ENCODE assay signal across 24 cellular contexts in genomic region chr7:17485905-17486304, GRCh38.
DNase-seq lines count a peak whose midpoint lies in the region; ATAC-seq, FAIRE-seq and TF ChIP-seq lines count a peak whose summit lies in the region.
"Had no signal": no experiment of that assay in that cellular context is flagged by ENCODE, and none has a peak within 500 bp of the region (broad histone marks: within the 10 kb centered on the region; RNA-seq: fewer than 3 reads in every experiment).

No MANE protein-coding gene starts in this region.

- no peaks in the 10 kb centered on the region for H3K27me3 Mint-ChIP-seq in WTC11 (ENCODE audit: low read depth)
- no peaks in the 10 kb centered on the region for H3K27me3 Mint-ChIP-seq in activated CD8-positive, alpha-beta T cell treated with anti-CD3 and anti-CD28 coated beads, Interleukin-2, amount 10 ng/mL, durations not matched to agents 7 days and 5 days (ENCODE audit: low read depth)
- H3K27me3 Mint-ChIP-seq: CD4-positive, alpha-beta T cell had no signal

- H4K91ac ChIP-seq in IMR-90 (ENCODE audit: insufficient read depth, low read depth, low read length) = no peak overlapping the region

- FAIRE-seq in K562 (lab: Jason Lieb, UNC) = no peak
- FAIRE-seq: GM12892, GM19239 had no signal

- H3K36me3 ChIP-seq in IMR-90 (ENCODE audit: control insufficient read depth, insufficient read depth, low read length) (no peaks in the 10 kb centered on the region), K562 (ENCODE audit: control insufficient read depth, insufficient read depth, low read length) (no peaks in the 10 kb centered on the region)
- H3K36me3 ChIP-seq: BE2C; BLaER1 treated with 17β-estradiol and CSF1 and Interleukin-3, amounts not matched to agents 10 nM and 100 nM had no signal

- H3K4me2 ChIP-seq in IMR-90 (ENCODE audit: low read depth, low read length) (no peak overlapping the region), K562 (ENCODE audit: insufficient read depth, low read length) (no peak overlapping the region)
- H3K4me2 ChIP-seq: BLaER1 treated with 17β-estradiol and CSF1 and Interleukin-3, amounts not matched to agents 10 nM and 100 nM; GM23338 had no signal

- H3K18ac ChIP-seq in IMR-90 (ENCODE audit: low read depth, low read length) = no peak overlapping the region

- no peak overlapping the region for H2AK9ac ChIP-seq in IMR-90 (replicated peaks; ENCODE audit: low read depth, low read length, poor library complexity)

- H3K9me3 Mint-ChIP-seq in WTC11 = 0 out of 2 replicates have a peak, but pooled peaks cover 6% of the 10 kb centered on the region
- H3K9me3 Mint-ChIP-seq in activated CD8-positive, alpha-beta T cell treated with anti-CD3 and anti-CD28 coated beads, Interleukin-2, amount 10 ng/mL, durations not matched to agents 7 days and 5 days (ENCODE audit: insufficient read depth) = no peaks in the 10 kb centered on the region
- H3K9me3 Mint-ChIP-seq: CD4-positive, alpha-beta T cell; GM23338; H9 had no signal

- peaks cover 30% of the 10 kb centered on the region for H3K4me1 Mint-ChIP-seq in WTC11
- H3K4me1 Mint-ChIP-seq in activated CD8-positive, alpha-beta T cell treated with anti-CD3 and anti-CD28 coated beads, Interleukin-2, amount 10 ng/mL, durations not matched to agents 7 days and 5 days (ENCODE audit: low read depth) = peaks cover under 1% of the 10 kb centered on the region

- H3K27ac ChIP-seq in IMR-90 (ENCODE audit: insufficient read depth, low read length) (no peak overlapping the region), K562 (ENCODE audit: extremely low read depth, low read depth, low read length) (no peak overlapping the region)
- H3K27ac ChIP-seq: BLaER1 treated with 17β-estradiol and CSF1 and Interleukin-3, amounts not matched to agents 10 nM and 100 nM had no signal

- no TSS peak for BruUV-seq in IMR-90 (replicated peaks; lab: Mats Ljungman, UMichigan)
- BruUV-seq in K562 (replicated peaks; lab: Mats Ljungman, UMichigan) = no TSS peak

- no peak overlapping the region for H2BK20ac ChIP-seq in IMR-90 (ENCODE audit: low read depth, low read length)

- no peak overlapping the region for H2BK5ac ChIP-seq in IMR-90 (ENCODE audit: low read depth, low read length, poor library complexity, severe bottlenecking)

- TF ChIP-seq RAD21 in IMR-90 (IDR thresholded peaks at IDR 0.05; ENCODE audit: low read length) (no peak), K562 (CRISPR knock-in tag; conservative IDR thresholded peaks at IDR 0.05 in 1 of 2, IDR thresholded peaks at IDR 0.05 in 1 of 2) (no peak)

- no peak overlapping the region for H3K56ac ChIP-seq in IMR-90 (ENCODE audit: extremely low read depth, insufficient read depth, low read length)

- intact Hi-C loops in IMR-90 (cut with micrococcal nuclease) (no loop called here), K562 (cut with micrococcal nuclease) (no loop called here)

- H3K27ac Mint-ChIP-seq in WTC11 = no peak overlapping the region
- no peak overlapping the region for H3K27ac Mint-ChIP-seq in activated CD8-positive, alpha-beta T cell treated with anti-CD3 and anti-CD28 coated beads, Interleukin-2, amount 10 ng/mL, durations not matched to agents 7 days and 5 days
- H3K27ac Mint-ChIP-seq: CD14-positive monocyte; CD4-positive, alpha-beta T cell; GM23338; H9 had no signal

- H3K79me1 ChIP-seq in IMR-90 (ENCODE audit: low read depth in 1 of 2, low read length in 2 of 2) = no peaks in the 10 kb centered on the region

- H2AFZ ChIP-seq in IMR-90 (replicated peaks; ENCODE audit: low read length, poor library complexity) (no peak overlapping the region), K562 (ENCODE audit: low read depth, low read length) (no peak overlapping the region)
- H2AFZ ChIP-seq: GM23338 had no signal

- H3K4ac ChIP-seq in IMR-90 (ENCODE audit: low read depth, low read length) = no peak overlapping the region

- H3K36me3 Mint-ChIP-seq in WTC11 = no peaks in the 10 kb centered on the region
- no peaks in the 10 kb centered on the region for H3K36me3 Mint-ChIP-seq in activated CD8-positive, alpha-beta T cell treated with anti-CD3 and anti-CD28 coated beads, Interleukin-2, amount 10 ng/mL, durations not matched to agents 7 days and 5 days (ENCODE audit: low read depth)
- H3K36me3 Mint-ChIP-seq: CD14-positive monocyte had no signal

- no peak overlapping the region for H4K5ac ChIP-seq in IMR-90 (ENCODE audit: low read depth, low read length)

- TF ChIP-seq POLR2A in IMR-90 (IDR thresholded peaks at IDR 0.05; ENCODE audit: low read depth, low read length) (no peak), K562 (conservative IDR thresholded peaks at IDR 0.05) (no peak)

- POLR2A ChIA-PET in IMR-90 (lab: Charles Lee; ENCODE audit: unreplicated experiment) = no interaction called here
- POLR2A ChIA-PET in K562 (lab: Yijun Ruan, JAX) = no interaction called here
- POLR2A ChIA-PET in WTC11 (lab: Charles Lee) = no interaction called here
- POLR2A ChIA-PET in activated CD8-positive, alpha-beta T cell treated with anti-CD3 and anti-CD28 coated beads, Interleukin-2, amount 10 ng/mL, durations not matched to agents 7 days and 5 days (lab: Charles Lee) = no interaction called here

- no CpG with 5 or more reads among the region's 1 CpG for WGBS in IMR-90 (ENCODE audit: extremely low coverage in 2 of 2, insufficient read length in 1 of 2), 2 experiments
- 0% methylated on average over 1 of the region's 1 CpG for WGBS in K562 (ENCODE audit: insufficient coverage, low coverage, missing lambda C conversion rate)

- dilution Hi-C loops in IMR-90 (cut with HindIII; ENCODE audit: low sequenced_read_pairs, unreplicated experiment) = no loop called here

- H3K4me3 ChIP-seq in IMR-90 (ENCODE audit: insufficient read depth, low read depth, low read length) (no peak overlapping the region), K562 (no peak overlapping the region), fibroblast of mammary gland (ENCODE audit: control insufficient read depth, low read depth, low read length) (no peak overlapping the region)
- H3K4me3 ChIP-seq: BLaER1 treated with 17β-estradiol and CSF1 and Interleukin-3, amounts not matched to agents 10 nM and 100 nM; GM23338 had no signal

- H3K9ac ChIP-seq in IMR-90 (ENCODE audit: low read depth, low read length) (no peak overlapping the region), K562 (ENCODE audit: insufficient read depth in 1 of 2, low read depth in 2 of 2, low read length in 2 of 2) (no peak overlapping the region)
- H3K9ac ChIP-seq: BLaER1 treated with 17β-estradiol and CSF1 and Interleukin-3, amounts not matched to agents 10 nM and 100 nM had no signal

- no peak overlapping the region for H4K8ac ChIP-seq in IMR-90 (ENCODE audit: low read depth in 2 of 2, low read length in 2 of 2)

- H2BK15ac ChIP-seq in IMR-90 (ENCODE audit: low read depth, low read length) = no peak overlapping the region

- ATAC-seq in IMR-90 (ENCODE audit: low read depth) = no peak
- ATAC-seq in K562 = no peak
- no peak for ATAC-seq in WTC11
- no peak for ATAC-seq in activated CD8-positive, alpha-beta T cell treated with anti-CD3 and anti-CD28 coated beads, Interleukin-2, amount 10 ng/mL, durations not matched to agents 7 days and 5 days
- ATAC-seq in HG03469 (IDR thresholded peaks at IDR 0.05; ENCODE audit: unreplicated experiment) = no peak
- ATAC-seq: GM23338, HCT116 had no signal

- H3K27me3 ChIP-seq in IMR-90 (ENCODE audit: control insufficient read depth, insufficient read depth, low read length) = no peaks in the 10 kb centered on the region
- H3K27me3 ChIP-seq in K562 (ENCODE audit: control insufficient read depth in 2 of 2, insufficient read depth in 2 of 2, low read length in 2 of 2) = no peaks in the 10 kb centered on the region
- H3K27me3 ChIP-seq: BE2C; BLaER1 treated with 17β-estradiol and CSF1 and Interleukin-3, amounts not matched to agents 10 nM and 100 nM had no signal

- no peak for TF ChIP-seq EP300 in K562 (IDR thresholded peaks at IDR 0.05; ENCODE audit: low read length)

- H3K14ac ChIP-seq in IMR-90 (replicated peaks; ENCODE audit: low read depth, low read length) = no peak overlapping the region

- no peaks in the 10 kb centered on the region for H3K4me1 ChIP-seq in IMR-90 (ENCODE audit: control insufficient read depth, insufficient read depth, low read length)
- no peaks in the 10 kb centered on the region for H3K4me1 ChIP-seq in K562 (replicated peaks in 1 of 2; ENCODE audit: control insufficient read depth in 2 of 2, insufficient read depth in 2 of 2, low read length in 2 of 2)
- H3K4me1 ChIP-seq: BE2C had no signal

- H2BK120ac ChIP-seq in IMR-90 (ENCODE audit: low read depth, low read length) = no peak overlapping the region

- no peak overlapping the region for H3K4me3 Mint-ChIP-seq in WTC11
- no peak overlapping the region for H3K4me3 Mint-ChIP-seq in activated CD8-positive, alpha-beta T cell treated with anti-CD3 and anti-CD28 coated beads, Interleukin-2, amount 10 ng/mL, durations not matched to agents 7 days and 5 days
- H3K4me3 Mint-ChIP-seq: CD14-positive monocyte; CD4-positive, alpha-beta T cell; GM23338; H9 had no signal

- in situ Hi-C loops in IMR-90 (cut with MboI; ENCODE audit: low sequenced_read_pairs) (no loop called here), K562 (cut with MboI) (no loop called here)

- TF ChIP-seq CTCF in IMR-90 (conservative IDR thresholded peaks at IDR 0.05; ENCODE audit: low read depth, low read length) = no peak
- TF ChIP-seq CTCF in K562 (IDR thresholded peaks at IDR 0.05 in 2 of 3, conservative IDR thresholded peaks at IDR 0.05 in 1 of 3; ENCODE audit: insufficient read depth in 2 of 3, low read depth in 1 of 3, low read length in 3 of 3) = no peak
- TF ChIP-seq CTCF in fibroblast of mammary gland (conservative IDR thresholded peaks at IDR 0.05; ENCODE audit: control insufficient read depth, insufficient read depth, low read depth, low read length) = no peak
- TF ChIP-seq CTCF in WTC11 (IDR thresholded peaks at IDR 0.05) = no peak

- DNase-seq in EH (ENCODE audit: low read depth) (peak; percentile 18), IMR-90 (peak; percentile 6), K562 (ENCODE audit: extremely low read depth in 1 of 4, low spot score in 3 of 4) (no peak), fibroblast of mammary gland (ENCODE audit: low read depth) (peak; percentile 39), WTC11 (ENCODE audit: low spot score) (no peak)
- DNase-seq in activated CD8-positive, alpha-beta T cell treated with anti-CD3 and anti-CD28 coated beads, Interleukin-2, amount 10 ng/mL, durations not matched to agents 7 days and 5 days = no peak
- no peak for DNase-seq in activated naive CD4-positive, alpha-beta T cell treated with anti-CD3 and anti-CD28 coated beads, Interleukin-2, amount 50 U/mL, for 16 hours
- DNase-seq: AML-193; BE2C; Calu3; CD4-positive, alpha-beta T cell; COR-L47; DMS153; DND-41; EL; GF-D8; H9 had no signal

- no peak overlapping the region for H3K23ac ChIP-seq in IMR-90 (ENCODE audit: low read depth, low read length)

- H4K20me1 ChIP-seq in IMR-90 (ENCODE audit: insufficient read depth, low read length) = no peaks in the 10 kb centered on the region
- H4K20me1 ChIP-seq in K562 (replicated peaks; ENCODE audit: control insufficient read depth, insufficient read depth, low read length) = no peaks in the 10 kb centered on the region
- H4K20me1 ChIP-seq: BLaER1 treated with 17β-estradiol and CSF1 and Interleukin-3, amounts not matched to agents 10 nM and 100 nM had no signal

- CTCF ChIA-PET in IMR-90 (lab: Yijun Ruan, JAX) = no interaction called here
- CTCF ChIA-PET in K562 (lab: Yijun Ruan, JAX; ENCODE audit: low intra/inter-chr PET ratio) = no interaction called here
- CTCF ChIA-PET in WTC11 (lab: Charles Lee) = no interaction called here
- CTCF ChIA-PET in activated CD8-positive, alpha-beta T cell treated with anti-CD3 and anti-CD28 coated beads, Interleukin-2, amount 10 ng/mL, durations not matched to agents 7 days and 5 days (lab: Charles Lee) = no interaction called here

- no peaks in the 10 kb centered on the region for H3K79me2 ChIP-seq in K562 (ENCODE audit: control insufficient read depth, insufficient read depth, low read length)

- H2AK5ac ChIP-seq in IMR-90 (ENCODE audit: low read depth, low read length) = no peak overlapping the region

- H3K9me1 ChIP-seq in IMR-90 (ENCODE audit: insufficient read depth, low read length) (no peaks in the 10 kb centered on the region), K562 (ENCODE audit: control insufficient read depth, insufficient read depth, low read length) (no peaks in the 10 kb centered on the region)

- no peaks in the 10 kb centered on the region for H3K9me3 ChIP-seq in IMR-90 (ENCODE audit: control insufficient read depth, insufficient read depth, low read length)
- no peaks in the 10 kb centered on the region for H3K9me3 ChIP-seq in K562 (replicated peaks; ENCODE audit: control insufficient read depth, insufficient read depth, low read depth, low read length)
- H3K9me3 ChIP-seq: BE2C had no signal

Comparison
In these comparisons a context has a peak if more than half of its experiments do, and no peak if none do; other contexts are left out.
1. DNase-seq: peak in EH (single experiment), IMR-90 (single experiment) and fibroblast of mammary gland (single experiment); none in K562 (0 of 4), WTC11 (single experiment), activated CD8-positive, alpha-beta T cell treated with anti-CD3 and anti-CD28 coated beads, Interleukin-2, amount 10 ng/mL, durations not matched to agents 7 days and 5 days (single experiment) and activated naive CD4-positive, alpha-beta T cell treated with anti-CD3 and anti-CD28 coated beads, Interleukin-2, amount 50 U/mL, for 16 hours (single experiment).